8 cellular contexts compared by ENCODE assay signal in the genomic region with DNA sequence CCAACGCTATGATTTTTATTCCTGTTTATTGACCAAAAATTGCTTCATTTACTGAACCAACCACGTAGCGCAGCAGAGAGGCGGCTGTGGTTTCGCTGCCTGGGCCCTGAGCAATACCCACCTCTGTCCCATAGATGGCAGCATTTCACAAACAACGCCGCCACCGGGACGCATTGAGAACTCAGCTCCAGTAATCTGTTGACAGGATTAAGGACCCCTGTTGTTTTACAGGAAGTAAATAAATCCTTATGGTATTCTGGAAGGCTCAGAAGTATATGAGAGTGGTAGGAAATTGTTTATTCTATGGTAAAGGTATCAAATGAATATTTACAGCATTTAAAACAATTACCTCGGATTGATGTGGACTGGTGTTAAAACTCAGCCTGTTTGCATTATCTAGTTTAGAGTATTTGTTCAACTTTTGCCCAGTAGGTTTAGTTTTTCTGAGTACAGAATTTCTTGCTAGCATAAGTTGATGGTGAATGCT.
DNase-seq lines count a peak whose midpoint lies in the region; ATAC-seq and TF ChIP-seq lines count a peak whose summit lies in the region.

No MANE protein-coding gene starts in this region.

- H3K9me3 Mint-ChIP-seq in activated CD4-positive, alpha-beta memory T cell treated with anti-CD3 and anti-CD28 coated beads for 36 hours: no peaks in the 10 kb centered on the region
- H3K9me3 Mint-ChIP-seq in endodermal cell: no peaks in the 10 kb centered on the region

- no peaks in the 10 kb centered on the region for H3K36me3 ChIP-seq in endodermal cell (ENCODE audit: control insufficient read depth, insufficient read depth, low read length)

- H3K36me3 Mint-ChIP-seq in activated CD4-positive, alpha-beta memory T cell treated with anti-CD3 and anti-CD28 coated beads for 36 hours: no peaks in the 10 kb centered on the region
- H3K36me3 Mint-ChIP-seq in endodermal cell (ENCODE audit: low read depth): no peaks in the 10 kb centered on the region

- POLR2A ChIA-PET in activated CD4-positive, alpha-beta memory T cell treated with anti-CD3 and anti-CD28 coated beads for 36 hours (lab: Charles Lee): no interaction called here

- intact Hi-C loops in activated CD4-positive, alpha-beta memory T cell treated with anti-CD3 and anti-CD28 coated beads for 36 hours (cut with micrococcal nuclease): loop anchor here (2.0 kb wide), 2 partner anchors 430 to 558 kb away; no protein-coding TSS in a partner anchor

- TF ChIP-seq CTCF in endodermal cell (conservative IDR thresholded peaks at IDR 0.05): peak; percentile 98

- no peak overlapping the region for H3K4me3 ChIP-seq in endodermal cell (ENCODE audit: low read length)

- peak; percentile 77 for DNase-seq in COR-L47 (lab: John Stamatoyannopoulos, UW)
- peak; percentile 91 for DNase-seq in NCI-H748 treated with DMSO at 0.1 percent for 48 hours (lab: John Stamatoyannopoulos, UW)
- DNase-seq in activated CD4-positive, alpha-beta memory T cell treated with anti-CD3 and anti-CD28 coated beads for 36 hours: peak; percentile 68
- DNase-seq in endodermal cell: peak; percentile 94
- DNase-seq in midbrain (lab: John Stamatoyannopoulos, UW): peak; percentile 79
- DNase-seq in stimulated activated CD8-positive, alpha-beta memory T cell treated with anti-CD3 and anti-CD28 coated beads, Interleukin-7, amount 100 ng/mL, for 24 hours (ENCODE audit: low read depth): peak; percentile 31

- no peaks in the 10 kb centered on the region for H3K9me3 ChIP-seq in endodermal cell (ENCODE audit: control insufficient read depth, low read length)

- H3K9ac ChIP-seq in endodermal cell (ENCODE audit: extremely low read depth, low read length, poor library complexity, severe bottlenecking): no peak overlapping the region

- H3K27me3 ChIP-seq in endodermal cell (ENCODE audit: control insufficient read depth, insufficient read depth, low read length, poor library complexity, severe bottlenecking): no peaks in the 10 kb centered on the region

- H3K27ac Mint-ChIP-seq in activated CD4-positive, alpha-beta memory T cell treated with anti-CD3 and anti-CD28 coated beads for 36 hours: no peak overlapping the region
- no peak overlapping the region for H3K27ac Mint-ChIP-seq in endodermal cell

- CTCF ChIA-PET in activated CD4-positive, alpha-beta memory T cell treated with anti-CD3 and anti-CD28 coated beads for 36 hours (lab: Charles Lee): interaction anchor here (0.6 to 2.8 kb wide), 9 partner anchors 9 to 1451 kb away, joined by 3 to 16 read pairs (median 4); no protein-coding TSS in a partner anchor

- peaks cover 3% of the 10 kb centered on the region for H3K27me3 Mint-ChIP-seq in activated CD4-positive, alpha-beta memory T cell treated with anti-CD3 and anti-CD28 coated beads for 36 hours
- peaks cover 13% of the 10 kb centered on the region for H3K27me3 Mint-ChIP-seq in endodermal cell (ENCODE audit: insufficient read depth)

- no peaks in the 10 kb centered on the region for H3K4me1 Mint-ChIP-seq in activated CD4-positive, alpha-beta memory T cell treated with anti-CD3 and anti-CD28 coated beads for 36 hours (ENCODE audit: low read depth)
- peaks cover 21% of the 10 kb centered on the region for H3K4me1 Mint-ChIP-seq in endodermal cell

- H3K4me3 Mint-ChIP-seq in activated CD4-positive, alpha-beta memory T cell treated with anti-CD3 and anti-CD28 coated beads for 36 hours: no peak overlapping the region
- H3K4me3 Mint-ChIP-seq in endodermal cell: no peak overlapping the region

- no peak overlapping the region for H3K27ac ChIP-seq in endodermal cell (ENCODE audit: low read depth, low read length)

- WGBS in endodermal cell (ENCODE audit: insufficient coverage in 1 of 2, insufficient read length in 1 of 2), 2 experiments: 9 to 15% methylated on average over 4 to 10 of the region's 10 CpGs

- peaks cover 6% of the 10 kb centered on the region for H3K4me1 ChIP-seq in endodermal cell (ENCODE audit: control insufficient read depth, insufficient read depth, low read length)

- ATAC-seq in GM19463 (IDR thresholded peaks at IDR 0.05; ENCODE audit: unreplicated experiment) (peak; percentile 98), HG03520 (IDR thresholded peaks at IDR 0.05; ENCODE audit: unreplicated experiment) (peak; percentile 97)

Comparison
In these comparisons a context has a peak if more than half of its experiments do, and no peak if none do; other contexts are left out.
1. DNase-seq: peak in every context shown above with its lines; median percentile 94 in endodermal cell; 91 in NCI-H748 treated with DMSO at 0.1 percent for 48 hours; 79 in midbrain; 77 in COR-L47; 68 in activated CD4-positive, alpha-beta memory T cell treated with anti-CD3 and anti-CD28 coated beads for 36 hours; 31 in stimulated activated CD8-positive, alpha-beta memory T cell treated with anti-CD3 and anti-CD28 coated beads, Interleukin-7, amount 100 ng/mL, for 24 hours.